In genomic region chr9:117927354-117927753, GRCh38 we compare ENCODE assay signal across 19 cellular contexts.
DNase-seq lines count a peak whose midpoint lies in the region; ATAC-seq, FAIRE-seq and TF ChIP-seq lines count a peak whose summit lies in the region.
"Had no signal": no experiment of that assay in that cellular context is flagged by ENCODE, and none has a peak within 500 bp of the region (broad histone marks: within the 10 kb centered on the region; RNA-seq: fewer than 3 reads in every experiment).

No MANE protein-coding gene starts in this region.

- ATAC-seq in WTC11 = peak; percentile 96
- peak; percentile 42 to 46 for ATAC-seq in stimulated activated naive B cell treated with anti-CD40 and anti-IgM and Interleukin-4, amounts not matched to agents 10 μg/mL and 1 μg/mL and 100 μg/mL, for 72 hours (replicated peaks)
- ATAC-seq: CD8-positive, alpha-beta T cell; left lung had no signal

- no peak for FAIRE-seq in GM12891 (lab: Jason Lieb, UNC)
- FAIRE-seq: TTC549 had no signal

- H3K9me3 Mint-ChIP-seq in WTC11 = no peaks in the 10 kb centered on the region
- H3K9me3 Mint-ChIP-seq in stimulated activated naive B cell treated with anti-CD40 and anti-IgM and Interleukin-4, amounts not matched to agents 10 μg/mL and 1 μg/mL and 100 μg/mL, for 72 hours = no peaks in the 10 kb centered on the region
- H3K9me3 Mint-ChIP-seq: activated CD4-positive, alpha-beta memory T cell treated with anti-CD3 and anti-CD28 coated beads, Interleukin-2, amount 10 ng/mL, durations not matched to agents 7 days and 5 days; CD8-positive, alpha-beta T cell had no signal

- H3K4me1 Mint-ChIP-seq in WTC11 = peaks cover 6% of the 10 kb centered on the region; the same call in 1 of the 2 replicates
- H3K4me1 Mint-ChIP-seq in stimulated activated naive B cell treated with anti-CD40 and anti-IgM and Interleukin-4, amounts not matched to agents 10 μg/mL and 1 μg/mL and 100 μg/mL, for 72 hours = peaks cover 2 to 4% of the 10 kb centered on the region in 2 donors
- H3K4me1 Mint-ChIP-seq: activated CD4-positive, alpha-beta memory T cell treated with anti-CD3 and anti-CD28 coated beads, Interleukin-2, amount 10 ng/mL, durations not matched to agents 7 days and 5 days; naive B cell had no signal

- no peaks in the 10 kb centered on the region for H3K27me3 Mint-ChIP-seq in WTC11 (ENCODE audit: low read depth)
- peaks cover 12 to 43% of the 10 kb centered on the region in 2 donors for H3K27me3 Mint-ChIP-seq in stimulated activated naive B cell treated with anti-CD40 and anti-IgM and Interleukin-4, amounts not matched to agents 10 μg/mL and 1 μg/mL and 100 μg/mL, for 72 hours
- H3K27me3 Mint-ChIP-seq: activated CD4-positive, alpha-beta memory T cell treated with anti-CD3 and anti-CD28 coated beads, Interleukin-2, amount 10 ng/mL, durations not matched to agents 7 days and 5 days had no signal

- POLR2A ChIA-PET in WTC11 (lab: Charles Lee) = interaction anchor here (0.6 kb wide), 1 partner anchor 115 kb away, joined by 3 read pairs; no protein-coding TSS in a partner anchor

- H3K4me3 ChIP-seq in LNCaP clone FGC (ENCODE audit: low read depth, low read length) = no peak overlapping the region
- H3K4me3 ChIP-seq: GM23248, left lung, prostate gland had no signal

- H3K4me3 Mint-ChIP-seq in WTC11 = no peak overlapping the region
- H3K4me3 Mint-ChIP-seq in stimulated activated naive B cell treated with anti-CD40 and anti-IgM and Interleukin-4, amounts not matched to agents 10 μg/mL and 1 μg/mL and 100 μg/mL, for 72 hours = no peak overlapping the region
- H3K4me3 Mint-ChIP-seq: activated CD4-positive, alpha-beta memory T cell treated with anti-CD3 and anti-CD28 coated beads, Interleukin-2, amount 10 ng/mL, durations not matched to agents 7 days and 5 days; CD8-positive, alpha-beta T cell; naive B cell had no signal

- no peaks in the 10 kb centered on the region for H3K36me3 Mint-ChIP-seq in WTC11
- no peaks in the 10 kb centered on the region for H3K36me3 Mint-ChIP-seq in stimulated activated naive B cell treated with anti-CD40 and anti-IgM and Interleukin-4, amounts not matched to agents 10 μg/mL and 1 μg/mL and 100 μg/mL, for 72 hours
- H3K36me3 Mint-ChIP-seq: CD8-positive, alpha-beta T cell; naive B cell had no signal

- TF ChIP-seq POLR2A in GM12891 (IDR thresholded peaks at IDR 0.05; ENCODE audit: low read depth, low read length) = no peak

- no peak overlapping the region for H3K27ac Mint-ChIP-seq in WTC11
- H3K27ac Mint-ChIP-seq in stimulated activated naive B cell treated with anti-CD40 and anti-IgM and Interleukin-4, amounts not matched to agents 10 μg/mL and 1 μg/mL and 100 μg/mL, for 72 hours = no peak overlapping the region
- H3K27ac Mint-ChIP-seq: activated CD4-positive, alpha-beta memory T cell treated with anti-CD3 and anti-CD28 coated beads, Interleukin-2, amount 10 ng/mL, durations not matched to agents 7 days and 5 days; CD8-positive, alpha-beta T cell had no signal

- TF ChIP-seq CTCF in LNCaP clone FGC (IDR thresholded peaks at IDR 0.05; ENCODE audit: control insufficient read depth, extremely low read depth, insufficient read depth) = peak; percentile 35
- TF ChIP-seq CTCF in WTC11 (IDR thresholded peaks at IDR 0.05) = no peak

- peak; percentile 4 for DNase-seq in NCI-H345 (lab: John Stamatoyannopoulos, UW)
- DNase-seq in NCI-H345 treated with DMSO at 0.1 percent for 48 hours (lab: John Stamatoyannopoulos, UW; ENCODE audit: unreplicated experiment) = no peak
- no peak for DNase-seq in LNCaP clone FGC (ENCODE audit: low read depth)
- peak; percentile 41 for DNase-seq in WTC11 (ENCODE audit: low spot score)
- no peak for DNase-seq in stimulated activated naive B cell treated with anti-CD40 and anti-IgM and Interleukin-4, amounts not matched to agents 10 μg/mL and 1 μg/mL and 100 μg/mL, for 72 hours
- DNase-seq in SKM-1 treated with dmso at 0.1 percent for 144 hours (lab: John Stamatoyannopoulos, UW; ENCODE audit: unreplicated experiment) = no peak
- DNase-seq in medulla oblongata (ENCODE audit: extremely low spot score) = no peak
- no peak for DNase-seq in GM12891 (ENCODE audit: insufficient read length, low spot score)
- DNase-seq: activated CD4-positive, alpha-beta memory T cell treated with anti-CD3 and anti-CD28 coated beads, Interleukin-2, amount 10 ng/mL, durations not matched to agents 7 days and 5 days; activated T-cell treated with anti-CD3 and anti-CD28 coated beads, Interleukin-2, amount 50 U/mL, for 48 hours; caudate nucleus; CD8-positive, alpha-beta T cell; foreskin fibroblast; GM23248; left lung; naive B cell; stimulated activated CD4-positive, alpha-beta T cell treated with anti-CD3 and anti-CD28 coated beads, Interleukin-12 subunit alpha, Interleukin-12 subunit beta, amount 100 ng/mL, for 4 hours had no signal

- CTCF ChIA-PET in WTC11 (lab: Charles Lee) = interaction anchor here (0.6 to 0.7 kb wide), 3 partner anchors 30 to 281 kb away, joined by 3 read pairs; no protein-coding TSS in a partner anchor

TF ChIP-seq in WTC11, 78 proteins besides CTCF, POLR2A, EP300 and RAD21 (continues in another document):
- TF ChIP-seq FOXP4 (CRISPR knock-in tag; IDR thresholded peaks at IDR 0.05) (no peak), SMAD4 (CRISPR knock-in tag; IDR thresholded peaks at IDR 0.05) (no peak), ZNF671 (CRISPR knock-in tag; IDR thresholded peaks at IDR 0.05) (no peak), ELF4 (CRISPR knock-in tag; IDR thresholded peaks at IDR 0.05; ENCODE audit: low read depth) (no peak), MAX (CRISPR knock-in tag; IDR thresholded peaks at IDR 0.05) (no peak)

TF ChIP-seq in GM12891, 5 proteins besides CTCF, POLR2A, EP300 and RAD21:
- TF ChIP-seq SPI1 (IDR thresholded peaks at IDR 0.05; ENCODE audit: low read depth, low read length) (no peak), POU2F2 (IDR thresholded peaks at IDR 0.05; ENCODE audit: low read depth, low read length) (no peak), POLR2AphosphoS5 (IDR thresholded peaks at IDR 0.05; ENCODE audit: low read depth, low read length) (no peak), TAF1 (IDR thresholded peaks at IDR 0.05; ENCODE audit: low read depth, low read length) (no peak), PAX5 (IDR thresholded peaks at IDR 0.05; ENCODE audit: insufficient read depth, low read length, severe bottlenecking) (no peak)

Comparison
In these comparisons a context has a peak if more than half of its experiments do, and no peak if none do; other contexts are left out.
1. DNase-seq: peak in NCI-H345 (single experiment) and WTC11 (single experiment); none in NCI-H345 treated with DMSO at 0.1 percent for 48 hours (single experiment), LNCaP clone FGC (single experiment), stimulated activated naive B cell treated with anti-CD40 and anti-IgM and Interleukin-4, amounts not matched to agents 10 μg/mL and 1 μg/mL and 100 μg/mL, for 72 hours (single experiment), SKM-1 treated with dmso at 0.1 percent for 144 hours (single experiment), medulla oblongata (single experiment) and GM12891 (single experiment).